In the genomic region with DNA sequence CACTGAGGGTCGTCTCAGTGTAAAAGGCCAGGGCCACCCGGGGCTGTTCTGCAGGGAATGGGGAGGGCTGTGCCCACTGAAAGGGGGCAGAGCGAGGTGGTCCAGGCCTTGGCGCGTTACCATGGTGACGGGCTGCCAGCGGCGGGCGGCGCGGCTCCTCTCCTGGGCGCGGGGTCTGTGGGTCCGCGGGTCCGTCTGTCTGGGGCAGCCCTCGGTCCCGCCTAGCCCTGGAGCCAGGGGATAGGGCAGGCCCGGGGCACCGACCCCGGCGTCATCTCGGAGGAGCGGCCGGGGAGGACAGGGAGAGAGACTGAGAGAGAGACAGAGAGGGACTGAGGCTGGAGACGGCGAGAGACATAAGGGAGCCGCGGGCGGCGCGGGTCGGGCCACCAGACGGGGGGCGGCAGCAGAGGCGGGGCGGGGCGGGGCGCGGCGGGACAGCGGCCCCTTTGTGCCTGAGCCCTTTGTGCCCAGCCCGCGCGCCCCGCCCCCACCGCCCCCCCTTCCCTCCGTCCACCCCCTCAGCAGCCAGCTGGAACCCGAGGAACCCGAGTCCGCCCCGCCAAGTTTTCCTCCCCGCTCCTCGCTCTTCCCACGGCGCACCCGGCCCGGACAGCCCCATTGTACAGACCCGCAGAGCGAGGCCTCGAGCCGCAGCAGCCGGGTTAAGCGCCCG, we compare ENCODE assay signal across 9 cellular contexts. TPM values are rescaled to one million over a fixed set of nuclear protein-coding genes. Genes with fewer than 3 reads are reported as not detected.
DNase-seq lines count a peak whose midpoint lies in the region; ATAC-seq and TF ChIP-seq lines count a peak whose summit lies in the region.
"Had no signal": no experiment of that assay in that cellular context is flagged by ENCODE, and none has a peak within 500 bp of the region (broad histone marks: within the 10 kb centered on the region; RNA-seq: fewer than 3 reads in every experiment).

TSS of gene KIAA1755 (minus strand) at position 358 of the 676 bp plus-strand sequence. CDS start at position 123, 235 bp downstream.

- TF ChIP-seq CTCF in RWPE2 (IDR thresholded peaks at IDR 0.05; ENCODE audit: poor library complexity, severe bottlenecking) (no peak), fibroblast of mammary gland (conservative IDR thresholded peaks at IDR 0.05; ENCODE audit: control insufficient read depth, insufficient read depth, low read depth, low read length) (no peak), thyroid gland (IDR thresholded peaks at IDR 0.05) (no peak)

- H3K27me3 ChIP-seq in RWPE2 (ENCODE audit: insufficient read depth, poor library complexity, severe bottlenecking) (peaks cover 16% of the 10 kb centered on the region), mucosa of rectum (ENCODE audit: control insufficient read depth in 2 of 2, insufficient read depth in 2 of 2, low read length in 2 of 2) (peaks cover 12 to 19% of the 10 kb centered on the region in 2 donors), thyroid gland (peaks cover 7% of the 10 kb centered on the region)

- H3K4me3 ChIP-seq in RWPE2 (ENCODE audit: severe bottlenecking) (no peak within 1 kb of the TSS), fibroblast of mammary gland (ENCODE audit: control insufficient read depth, low read depth, low read length) (peak within 1 kb of the TSS; percentile 31), mucosa of rectum (ENCODE audit: low read length in 2 of 2) (peak within 1 kb of the TSS; percentile 43 to 54), thyroid gland (replicated peaks in 1 of 3) (peak within 1 kb of the TSS in 1 of 3 donors; percentile 16)

- no peak within 1 kb of the TSS for H3K27ac ChIP-seq in RWPE2 (ENCODE audit: poor library complexity, severe bottlenecking)
- H3K27ac ChIP-seq in mucosa of rectum (ENCODE audit: low read depth in 2 of 2, low read length in 2 of 2) = peak within 1 kb of the TSS; percentile 67
- peak within 1 kb of the TSS in 2 of 3 donors; percentile 48 to 54 for H3K27ac ChIP-seq in thyroid gland

- no peaks in the 10 kb centered on the region for H3K4me1 Mint-ChIP-seq in activated CD8-positive, alpha-beta memory T cell treated with anti-CD3 and anti-CD28 coated beads, Interleukin-2, amount 10 ng/mL, durations not matched to agents 7 days and 5 days

- DNase-seq in RWPE2 (ENCODE audit: low spot score) (peak; percentile 82), fibroblast of mammary gland (ENCODE audit: low read depth) (no peak), thyroid gland (no peak)
- DNase-seq in activated CD8-positive, alpha-beta memory T cell treated with anti-CD3 and anti-CD28 coated beads, Interleukin-2, amount 10 ng/mL, durations not matched to agents 7 days and 5 days = no peak

- no peak within 1 kb of the TSS for H3K4me3 Mint-ChIP-seq in activated CD8-positive, alpha-beta memory T cell treated with anti-CD3 and anti-CD28 coated beads, Interleukin-2, amount 10 ng/mL, durations not matched to agents 7 days and 5 days

- ATAC-seq in RWPE2 (ENCODE audit: low read depth) = peak; percentile 34; the same call in 2 of the 3 replicates
- ATAC-seq in GM19324 (IDR thresholded peaks at IDR 0.05; ENCODE audit: low FRiP score, unreplicated experiment) = no peak
- ATAC-seq in HG03342 (IDR thresholded peaks at IDR 0.05; ENCODE audit: unreplicated experiment) = no peak
- ATAC-seq in activated CD8-positive, alpha-beta memory T cell treated with anti-CD3 and anti-CD28 coated beads, Interleukin-2, amount 10 ng/mL, durations not matched to agents 7 days and 5 days = no peak
- ATAC-seq in HG02938 (IDR thresholded peaks at IDR 0.05; ENCODE audit: unreplicated experiment) = no peak

- H3K27ac Mint-ChIP-seq in activated CD8-positive, alpha-beta memory T cell treated with anti-CD3 and anti-CD28 coated beads, Interleukin-2, amount 10 ng/mL, durations not matched to agents 7 days and 5 days = no peak within 1 kb of the TSS

- 2 to 3% methylated on average over 37 to 41 of the region's 65 CpGs for WGBS in thyroid gland, 2 donors

- peak within 1 kb of the TSS; percentile 33 to 47 for H3K9ac ChIP-seq in mucosa of rectum (ENCODE audit: low read depth in 1 of 2, low read length in 2 of 2)

- H3K36me3 ChIP-seq in RWPE2 (ENCODE audit: low read depth) (no peaks in the 10 kb centered on the region), mucosa of rectum (ENCODE audit: control insufficient read depth in 2 of 2, insufficient read depth in 2 of 2, low read length in 2 of 2) (no peaks in the 10 kb centered on the region), thyroid gland (no peaks in the 10 kb centered on the region)

- H3K9me3 Mint-ChIP-seq in activated CD8-positive, alpha-beta memory T cell treated with anti-CD3 and anti-CD28 coated beads, Interleukin-2, amount 10 ng/mL, durations not matched to agents 7 days and 5 days (ENCODE audit: low read depth) = no peaks in the 10 kb centered on the region

- H3K9me3 ChIP-seq in RWPE2 (ENCODE audit: severe bottlenecking) (no peaks in the 10 kb centered on the region), mucosa of rectum (ENCODE audit: control insufficient read depth in 2 of 2, low read length in 2 of 2) (no peaks in the 10 kb centered on the region), thyroid gland (no peaks in the 10 kb centered on the region)

- CTCF ChIA-PET in activated CD8-positive, alpha-beta memory T cell treated with anti-CD3 and anti-CD28 coated beads, Interleukin-2, amount 10 ng/mL, durations not matched to agents 7 days and 5 days (lab: Charles Lee) = no interaction called here

- H3K36me3 Mint-ChIP-seq in activated CD8-positive, alpha-beta memory T cell treated with anti-CD3 and anti-CD28 coated beads, Interleukin-2, amount 10 ng/mL, durations not matched to agents 7 days and 5 days = no peaks in the 10 kb centered on the region

- intact Hi-C loops in thyroid gland (cut with DNase I) = no loop called here

- peaks cover 59% of the 10 kb centered on the region for H3K27me3 Mint-ChIP-seq in activated CD8-positive, alpha-beta memory T cell treated with anti-CD3 and anti-CD28 coated beads, Interleukin-2, amount 10 ng/mL, durations not matched to agents 7 days and 5 days

- H3K4me1 ChIP-seq in RWPE2 (ENCODE audit: insufficient read depth, poor library complexity, severe bottlenecking) (no peaks in the 10 kb centered on the region), mucosa of rectum (ENCODE audit: control insufficient read depth in 2 of 2, insufficient read depth in 2 of 2, low read length in 2 of 2) (no peaks in the 10 kb centered on the region), thyroid gland (peaks cover 0 to 11% of the 10 kb centered on the region in 2 donors)

- TF ChIP-seq POLR2A in thyroid gland (IDR thresholded peaks at IDR 0.05) = no peak

RNA-seq across cellular contexts. Expression of gene KIAA1755, which starts in this region (rescaled TPM):
- 1 to 10 TPM; 1.0 to 5.5 (median 1.7) TPM for total RNA-seq in thyroid gland
- total RNA-seq in activated CD8-positive, alpha-beta memory T cell treated with anti-CD3 and anti-CD28 coated beads, Interleukin-2, amount 10 ng/mL, durations not matched to agents 7 days and 5 days = not detected
- total RNA-seq: T-helper 1 cell treated with Interleukin-12 subunit alpha and Interleukin-12 subunit beta and Interleukin-4 antibody, amounts not matched to agents 30 ng/mL and 1 ng/mL, for 36 hours had no signal
